Comparison of ENCODE assay signal across 35 cellular contexts in the genomic region with DNA sequence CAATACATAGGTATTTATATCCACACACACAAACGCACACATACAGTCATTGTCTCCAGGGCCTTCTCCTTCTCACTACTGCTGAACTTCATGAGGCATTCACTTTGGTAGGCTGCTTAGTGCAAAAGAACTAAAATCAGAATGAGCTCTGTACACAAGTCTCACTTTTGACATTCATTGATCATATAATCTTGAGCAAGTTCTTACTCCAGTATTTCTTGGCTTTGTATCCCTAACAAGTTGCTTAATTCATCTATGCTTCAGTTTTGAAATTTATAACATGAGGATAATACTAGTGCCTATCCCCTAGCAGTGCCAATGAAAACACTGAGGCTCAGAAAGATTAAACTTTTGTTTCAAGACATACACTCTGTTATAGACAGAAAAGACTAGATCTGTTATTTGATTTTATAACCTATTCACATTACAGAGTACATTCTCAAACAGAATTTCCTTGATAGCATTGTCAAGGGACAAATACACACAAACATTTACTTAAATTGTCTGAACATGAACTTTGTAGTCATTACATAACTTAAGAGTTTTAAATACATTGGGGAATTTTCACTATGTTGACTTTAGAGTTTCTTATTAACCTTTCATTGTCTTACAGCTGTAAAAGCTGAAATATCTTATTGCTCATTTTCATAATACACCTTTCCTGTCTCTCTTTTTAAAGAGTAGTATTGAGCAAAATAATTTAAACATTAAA. TPM values are rescaled to one million over a fixed set of nuclear protein-coding genes. Genes with fewer than 3 reads are reported as not detected.
DNase-seq lines count a peak whose midpoint lies in the region; ATAC-seq and TF ChIP-seq lines count a peak whose summit lies in the region.
"Had no signal": no experiment of that assay in that cellular context is flagged by ENCODE, and none has a peak within 500 bp of the region (broad histone marks: within the 10 kb centered on the region; RNA-seq: fewer than 3 reads in every experiment).

No MANE protein-coding gene starts in this region.

- no peak overlapping the region for H3K9ac ChIP-seq in mucosa of rectum (ENCODE audit: low read depth in 1 of 2, low read length in 2 of 2)

- H3K27ac ChIP-seq in VCaP (peak overlapping the region; percentile 55), mucosa of rectum (ENCODE audit: low read depth in 2 of 2, low read length in 2 of 2) (peak overlapping the region in 1 of 2 donors; percentile 27), testis (no peak overlapping the region)
- H3K27ac ChIP-seq: epithelial cell of prostate, lower lobe of right lung, ovary, right atrium auricular region, RWPE1, spleen, suprapubic skin had no signal

- no peaks in the 10 kb centered on the region for H3K36me3 Mint-ChIP-seq in activated CD8-positive, alpha-beta memory T cell treated with anti-CD3 and anti-CD28 coated beads, Interleukin-2, amount 10 ng/mL, durations not matched to agents 7 days and 5 days
- H3K36me3 Mint-ChIP-seq: activated naive CD4-positive, alpha-beta T cell treated with anti-CD3 and anti-CD28 coated beads, Interleukin-2, amount 10 ng/mL, durations not matched to agents 7 days and 5 days; stimulated activated effector memory CD8-positive, alpha-beta T cell treated with anti-CD3 and anti-CD28 coated beads, Interleukin-12 subunit alpha, Interleukin-12 subunit beta, amount 100 ng/mL, for 72 hours had no signal

- no peak overlapping the region for H3K4me3 Mint-ChIP-seq in activated CD8-positive, alpha-beta memory T cell treated with anti-CD3 and anti-CD28 coated beads, Interleukin-2, amount 10 ng/mL, durations not matched to agents 7 days and 5 days
- H3K4me3 Mint-ChIP-seq: activated naive CD4-positive, alpha-beta T cell treated with anti-CD3 and anti-CD28 coated beads, Interleukin-2, amount 10 ng/mL, durations not matched to agents 7 days and 5 days; CD4-positive, alpha-beta T cell; stimulated activated effector memory CD8-positive, alpha-beta T cell treated with anti-CD3 and anti-CD28 coated beads, Interleukin-12 subunit alpha, Interleukin-12 subunit beta, amount 100 ng/mL, for 72 hours had no signal

- ATAC-seq in HG02678 (IDR thresholded peaks at IDR 0.05; ENCODE audit: unreplicated experiment), result peak; percentile 63
- ATAC-seq in activated CD8-positive, alpha-beta memory T cell treated with anti-CD3 and anti-CD28 coated beads, Interleukin-2, amount 10 ng/mL, durations not matched to agents 7 days and 5 days, result no peak
- ATAC-seq: stimulated activated effector memory CD8-positive, alpha-beta T cell treated with anti-CD3 and anti-CD28 coated beads, Interleukin-12 subunit alpha, Interleukin-12 subunit beta, amount 100 ng/mL, for 72 hours had no signal

- no peaks in the 10 kb centered on the region for H3K27me3 Mint-ChIP-seq in activated CD8-positive, alpha-beta memory T cell treated with anti-CD3 and anti-CD28 coated beads, Interleukin-2, amount 10 ng/mL, durations not matched to agents 7 days and 5 days
- H3K27me3 Mint-ChIP-seq: activated naive CD4-positive, alpha-beta T cell treated with anti-CD3 and anti-CD28 coated beads, Interleukin-2, amount 10 ng/mL, durations not matched to agents 7 days and 5 days; CD4-positive, alpha-beta T cell had no signal

- intact Hi-C loops in testis (cut with DNase I; ENCODE audit: low total_unique reads), result no loop called here

- in situ Hi-C loops in Caki2 (cut with HindIII; ENCODE audit: low pct_unique_long_range_greater_than_20kb, low sequenced_read_pairs), result no loop called here

- H3K27me3 ChIP-seq in mucosa of rectum (ENCODE audit: control insufficient read depth in 2 of 2, insufficient read depth in 2 of 2, low read length in 2 of 2) (no peaks in the 10 kb centered on the region), testis (no peaks in the 10 kb centered on the region)
- H3K27me3 ChIP-seq: ovary, right atrium auricular region, spleen, suprapubic skin had no signal

- TF ChIP-seq CTCF in VCaP (conservative IDR thresholded peaks at IDR 0.05) (no peak), testis (IDR thresholded peaks at IDR 0.05) (no peak)

- H3K4me1 ChIP-seq in mucosa of rectum (ENCODE audit: control insufficient read depth in 2 of 2, insufficient read depth in 2 of 2, low read length in 2 of 2), result peaks cover 8 to 9% of the 10 kb centered on the region in 2 donors
- no peaks in the 10 kb centered on the region for H3K4me1 ChIP-seq in testis
- H3K4me1 ChIP-seq: lower lobe of right lung, right atrium auricular region, spleen, suprapubic skin had no signal

- H3K9me3 ChIP-seq in mucosa of rectum (ENCODE audit: control insufficient read depth in 2 of 2, low read length in 2 of 2) (no peaks in the 10 kb centered on the region), testis (no peaks in the 10 kb centered on the region)
- H3K9me3 ChIP-seq: lower lobe of right lung, ovary, right atrium auricular region, suprapubic skin had no signal

- H3K36me3 ChIP-seq in mucosa of rectum (ENCODE audit: control insufficient read depth in 2 of 2, insufficient read depth in 2 of 2, low read length in 2 of 2), result no peaks in the 10 kb centered on the region
- H3K36me3 ChIP-seq in testis (ENCODE audit: low read depth, missing control alignments), result no peaks in the 10 kb centered on the region
- H3K36me3 ChIP-seq: lower lobe of right lung, ovary, right atrium auricular region, spleen, suprapubic skin had no signal

- TF ChIP-seq POLR2A in testis (IDR thresholded peaks at IDR 0.05), result no peak

- no peaks in the 10 kb centered on the region for H3K4me1 Mint-ChIP-seq in activated CD8-positive, alpha-beta memory T cell treated with anti-CD3 and anti-CD28 coated beads, Interleukin-2, amount 10 ng/mL, durations not matched to agents 7 days and 5 days
- H3K4me1 Mint-ChIP-seq: activated naive CD4-positive, alpha-beta T cell treated with anti-CD3 and anti-CD28 coated beads, Interleukin-2, amount 10 ng/mL, durations not matched to agents 7 days and 5 days; stimulated activated effector memory CD8-positive, alpha-beta T cell treated with anti-CD3 and anti-CD28 coated beads, Interleukin-12 subunit alpha, Interleukin-12 subunit beta, amount 100 ng/mL, for 72 hours had no signal

- WGBS in testis, 2 donors, result 97 to 100% methylated on average over 1 of the region's 1 CpG

- peak overlapping the region; percentile 1 to 10 for H3K4me3 ChIP-seq in mucosa of rectum (ENCODE audit: low read length in 2 of 2)
- no peak overlapping the region for H3K4me3 ChIP-seq in testis
- H3K4me3 ChIP-seq: lower lobe of right lung, ovary, right atrium auricular region, spleen, suprapubic skin had no signal

- no peak overlapping the region for H3K27ac Mint-ChIP-seq in activated CD8-positive, alpha-beta memory T cell treated with anti-CD3 and anti-CD28 coated beads, Interleukin-2, amount 10 ng/mL, durations not matched to agents 7 days and 5 days
- H3K27ac Mint-ChIP-seq: activated naive CD4-positive, alpha-beta T cell treated with anti-CD3 and anti-CD28 coated beads, Interleukin-2, amount 10 ng/mL, durations not matched to agents 7 days and 5 days; CD4-positive, alpha-beta T cell; stimulated activated effector memory CD8-positive, alpha-beta T cell treated with anti-CD3 and anti-CD28 coated beads, Interleukin-12 subunit alpha, Interleukin-12 subunit beta, amount 100 ng/mL, for 72 hours had no signal

- H3K9me3 Mint-ChIP-seq in activated CD8-positive, alpha-beta memory T cell treated with anti-CD3 and anti-CD28 coated beads, Interleukin-2, amount 10 ng/mL, durations not matched to agents 7 days and 5 days (ENCODE audit: low read depth), result peaks cover under 1% of the 10 kb centered on the region
- H3K9me3 Mint-ChIP-seq: activated naive CD4-positive, alpha-beta T cell treated with anti-CD3 and anti-CD28 coated beads, Interleukin-2, amount 10 ng/mL, durations not matched to agents 7 days and 5 days had no signal

- peak; percentile 8 for DNase-seq in Caki2 (ENCODE audit: low read depth)
- DNase-seq in superior temporal gyrus (ENCODE audit: extremely low spot score), result no peak
- no peak for DNase-seq in NCI-H2171 treated with DMSO at 0.1 percent for 48 hours (lab: John Stamatoyannopoulos, UW)
- DNase-seq in activated CD8-positive, alpha-beta memory T cell treated with anti-CD3 and anti-CD28 coated beads, Interleukin-2, amount 10 ng/mL, durations not matched to agents 7 days and 5 days, result no peak
- DNase-seq in testis, result no peak
- DNase-seq: activated CD4-positive, alpha-beta T cell treated with anti-CD3 and anti-CD28 coated beads, Interleukin-2, amount 50 U/mL, for 4 hours; activated CD8-positive, alpha-beta memory T cell treated with anti-CD3 and anti-CD28 coated beads, Interleukin-2, amount 50 U/mL, for 48 hours; activated naive CD4-positive, alpha-beta T cell treated with anti-CD3 and anti-CD28 coated beads, Interleukin-2, amount 10 ng/mL, durations not matched to agents 7 days and 5 days; amniotic stem cell; CD4-positive, alpha-beta T cell; DMS 273 treated with DMSO at 0.1 percent for 48 hours; effector CD4-positive, alpha-beta T cell; glutamatergic neuron; KG1; lower lobe of right lung; MM.1S; NCI-H1436; NCI-H2081 treated with DMSO at 0.1 percent for 48 hours; ovary; spleen; stimulated activated CD4-positive, alpha-beta T cell treated with anti-CD3 and anti-CD28 coated beads, Interleukin-4, amount 100 ng/mL, for 24 hours; T-helper 1 cell had no signal

- CTCF ChIA-PET in activated CD8-positive, alpha-beta memory T cell treated with anti-CD3 and anti-CD28 coated beads, Interleukin-2, amount 10 ng/mL, durations not matched to agents 7 days and 5 days (lab: Charles Lee), result no interaction called here

RNA-seq across cellular contexts. Expression of gene SI, which starts 55.0 kb away (rescaled TPM):
- not detected in 2 replicates for total RNA-seq in Caki2 (2014; rRNA removed; shearing (Covaris generic); ENCODE audit: low replicate concordance)
- total RNA-seq in activated CD8-positive, alpha-beta memory T cell treated with anti-CD3 and anti-CD28 coated beads, Interleukin-2, amount 10 ng/mL, durations not matched to agents 7 days and 5 days, result not detected
- 1 to 10 TPM; 1.5 to 2.8 TPM for total RNA-seq in testis
- polyA plus RNA-seq in testis (ENCODE audit: insufficient read depth, low read depth, low replicate concordance), result 2.9 TPM
- total RNA-seq: CD4-positive, alpha-beta T cell; chondrocyte; lower lobe of right lung; OCI-LY7; right atrium auricular region; SK-MEL-5; spleen had no signal
- polyA plus RNA-seq: keratinocyte, neural cell had no signal

Comparison
In these comparisons a context has a peak if more than half of its experiments do, and no peak if none do; other contexts are left out.
1. H3K4me3 ChIP-seq: peak in mucosa of rectum (2 of 2); none in testis (0 of 2).